ENCODE assay signal across 26 cellular contexts in genomic region chr1:168693872-168694238, GRCh38. TPM values are rescaled to one million over a fixed set of nuclear protein-coding genes. Genes with fewer than 3 reads are reported as not detected.
"Had no signal": no experiment of that assay in that cellular context is flagged by ENCODE, and none has a peak within 500 bp of the region (broad histone marks: within the 10 kb centered on the region; RNA-seq: fewer than 3 reads in every experiment).

No MANE protein-coding gene starts in this region.

- H3K27ac ChIP-seq: adrenal gland, cardiac muscle cell, epithelial cell of prostate, lower lobe of right lung, thyroid gland, vagina, WERI-Rb-1 had no signal

- H3K4me1 Mint-ChIP-seq: stimulated activated naive B cell treated with anti-CD40 and anti-IgM and Interleukin-4, amounts not matched to agents 10 μg/mL and 1 μg/mL and 100 μg/mL, for 72 hours had no signal

- H3K9me3 ChIP-seq: adrenal gland, lower lobe of right lung, thyroid gland, vagina had no signal

- H3K4me1 ChIP-seq: adrenal gland, lower lobe of right lung, vagina had no signal

- H3K4me3 Mint-ChIP-seq: mesothelial cell of epicardium; stimulated activated naive B cell treated with anti-CD40 and anti-IgM and Interleukin-4, amounts not matched to agents 10 μg/mL and 1 μg/mL and 100 μg/mL, for 72 hours had no signal

- H3K4me3 ChIP-seq: adrenal gland, cardiac muscle cell, lower lobe of right lung, thyroid gland, vagina had no signal

- H3K9me3 Mint-ChIP-seq: activated naive CD4-positive, alpha-beta T cell treated with anti-CD3 and anti-CD28 coated beads, Interleukin-2, amount 50 U/mL, for 72 hours; mesothelial cell of epicardium; stimulated activated naive B cell treated with anti-CD40 and anti-IgM and Interleukin-4, amounts not matched to agents 10 μg/mL and 1 μg/mL and 100 μg/mL, for 72 hours had no signal

- ATAC-seq: activated naive CD4-positive, alpha-beta T cell treated with anti-CD3 and anti-CD28 coated beads, Interleukin-2, amount 50 U/mL, for 72 hours; lower lobe of right lung; right cardiac atrium; stimulated activated naive B cell treated with anti-CD40 and anti-IgM and Interleukin-4, amounts not matched to agents 10 μg/mL and 1 μg/mL and 100 μg/mL, for 72 hours had no signal

- H3K27me3 ChIP-seq: adrenal gland, cardiac muscle cell, thyroid gland, vagina had no signal

- H3K36me3 Mint-ChIP-seq: activated naive CD4-positive, alpha-beta T cell treated with anti-CD3 and anti-CD28 coated beads, Interleukin-2, amount 50 U/mL, for 72 hours; mesothelial cell of epicardium; stimulated activated naive B cell treated with anti-CD40 and anti-IgM and Interleukin-4, amounts not matched to agents 10 μg/mL and 1 μg/mL and 100 μg/mL, for 72 hours had no signal

- H3K36me3 ChIP-seq: adrenal gland, cardiac muscle cell, lower lobe of right lung, thyroid gland, vagina, WERI-Rb-1 had no signal

- DNase-seq: activated CD4-positive, alpha-beta T cell treated with anti-CD3 and anti-CD28 coated beads, Interleukin-2, amount 50 U/mL, for 4 hours; activated gamma-delta T cell; adrenal gland; foreskin melanocyte; glutamatergic neuron; hypothalamus; islet precursor cell; lower lobe of right lung; occipital lobe; right cardiac atrium; stimulated activated CD4-positive, alpha-beta T cell treated with anti-CD3 and anti-CD28 coated beads, Interleukin-4, amount 100 ng/mL, for 4 hours; stimulated activated naive B cell treated with anti-CD40 and anti-IgM and Interleukin-4, amounts not matched to agents 10 μg/mL and 1 μg/mL and 100 μg/mL, for 72 hours; SW 1271; T-helper 2 cell; thyroid gland; WERI-Rb-1 had no signal

- H3K27ac Mint-ChIP-seq: activated naive CD4-positive, alpha-beta T cell treated with anti-CD3 and anti-CD28 coated beads, Interleukin-2, amount 50 U/mL, for 72 hours; mesothelial cell of epicardium; stimulated activated naive B cell treated with anti-CD40 and anti-IgM and Interleukin-4, amounts not matched to agents 10 μg/mL and 1 μg/mL and 100 μg/mL, for 72 hours had no signal

RNA-seq across cellular contexts. Expression of gene DPT, which starts 35.2 kb away (rescaled TPM):
- total RNA-seq: activated CD8-positive, alpha-beta memory T cell treated with anti-CD3 and anti-CD28 coated beads for 36 hours; activated naive CD4-positive, alpha-beta T cell treated with anti-CD3 and anti-CD28 coated beads, Interleukin-2, amount 50 U/mL, for 72 hours; cardiac muscle cell; dermis microvascular lymphatic vessel endothelial cell; myocyte; occipital lobe; progenitor cell of endocrine pancreas had no signal
- polyA plus RNA-seq: cardiac muscle cell, neural cell had no signal
